Comparison of ENCODE assay signal across 26 cellular contexts in genomic region chr13:42445354-42445753, GRCh38.
"Had no signal": no experiment of that assay in that cellular context is flagged by ENCODE, and none has a peak within 500 bp of the region (broad histone marks: within the 10 kb centered on the region; RNA-seq: fewer than 3 reads in every experiment).

No MANE protein-coding gene starts in this region.

- FAIRE-seq: endometrium, islet of Langerhans, keratinocyte had no signal

- H3K9me3 ChIP-seq: colonic mucosa had no signal

- H3K4me1 ChIP-seq: colonic mucosa, esophagus squamous epithelium, gastrocnemius medialis, heart right ventricle, left lung, lower lobe of right lung had no signal

- ATAC-seq: effector memory CD8-positive, alpha-beta T cell; esophagus mucosa; gastrocnemius medialis; heart right ventricle; left cardiac atrium; left lung; left ventricle myocardium superior; lower lobe of right lung; mucosa of descending colon had no signal

- H3K4me3 ChIP-seq: colonic mucosa, esophagus squamous epithelium, gastrocnemius medialis, heart right ventricle, left lung, lower lobe of right lung, mucosa of descending colon had no signal

- H3K36me3 ChIP-seq: colonic mucosa, esophagus squamous epithelium, gastrocnemius medialis, heart right ventricle, left lung, lower lobe of right lung had no signal

- H3K27ac ChIP-seq: colonic mucosa, epithelial cell of prostate, esophagus squamous epithelium, gastrocnemius medialis, heart right ventricle, left lung, lower lobe of right lung had no signal

- H3K27me3 ChIP-seq: colonic mucosa, esophagus squamous epithelium, gastrocnemius medialis, heart right ventricle, left lung had no signal

- DNase-seq: colonic mucosa; cortex of kidney; effector CD8-positive, alpha-beta T cell; effector memory CD8-positive, alpha-beta T cell; endodermal cell; erythroblast; esophagus squamous epithelium; foreskin fibroblast; foreskin melanocyte; gastrocnemius medialis; glutamatergic neuron; head of caudate nucleus; heart right ventricle; hippocampal formation; left cardiac atrium; left lung; left ventricle myocardium superior; lower lobe of right lung; mesenchymal stem cell; mucosa of descending colon; naive B cell had no signal
